Comparison of ENCODE assay signal across 24 cellular contexts in the genomic region with DNA sequence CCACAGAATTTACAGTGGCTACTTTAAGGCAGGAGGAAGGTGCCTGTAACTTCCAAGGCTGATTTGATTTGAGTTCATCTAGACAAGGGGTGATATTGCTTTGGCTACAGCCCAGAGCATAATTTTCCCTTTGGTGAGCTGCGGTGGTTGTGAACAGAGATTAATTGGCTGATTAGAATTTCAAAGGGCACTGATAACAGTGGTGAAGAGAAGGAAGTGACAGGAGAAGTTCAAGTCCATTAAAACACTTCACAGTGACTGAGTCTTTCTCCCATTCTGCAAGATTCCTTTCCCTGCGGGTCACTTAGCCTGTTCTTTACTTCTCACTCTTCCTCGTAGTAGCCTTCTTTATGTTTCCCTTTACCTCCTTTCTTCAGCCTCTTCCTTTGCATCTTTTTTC.
DNase-seq lines count a peak whose midpoint lies in the region; ATAC-seq, FAIRE-seq and TF ChIP-seq lines count a peak whose summit lies in the region.
"Had no signal": no experiment of that assay in that cellular context is flagged by ENCODE, and none has a peak within 500 bp of the region (broad histone marks: within the 10 kb centered on the region; RNA-seq: fewer than 3 reads in every experiment).

No MANE protein-coding gene starts in this region.

- no peak overlapping the region for H3K27ac ChIP-seq in DND-41 (ENCODE audit: low read length)
- no peak overlapping the region for H3K27ac ChIP-seq in keratinocyte (ENCODE audit: control insufficient read depth, insufficient read depth, low read length)
- H3K27ac ChIP-seq: brain microvascular endothelial cell, gastrocnemius medialis, right lobe of liver, SJSA1, VCaP had no signal

- dilution Hi-C loops in keratinocyte (cut with MboI; ENCODE audit: extremely low pct_ligation_motif_present, low sequenced_read_pairs), result no loop called here

- H4K20me1 ChIP-seq in DND-41 (ENCODE audit: insufficient read depth, low read length) (peaks cover 24% of the 10 kb centered on the region), keratinocyte (ENCODE audit: control insufficient read depth, extremely low read depth, insufficient read depth, low read length) (no peaks in the 10 kb centered on the region)

- no peak overlapping the region for H3K4me3 ChIP-seq in DND-41 (ENCODE audit: low read depth in 1 of 2, low read length in 2 of 2)
- H3K4me3 ChIP-seq in keratinocyte (ENCODE audit: control insufficient read depth in 2 of 3, extremely low read depth in 1 of 3, insufficient read depth in 2 of 3, low read depth in 1 of 3, low read length in 3 of 3), result no peak overlapping the region
- H3K4me3 ChIP-seq: esophagus squamous epithelium, gastrocnemius medialis, right lobe of liver, SJSA1 had no signal

- H3K9me3 ChIP-seq in DND-41 (ENCODE audit: insufficient read depth, low read length, severe bottlenecking) (no peaks in the 10 kb centered on the region), keratinocyte (ENCODE audit: control insufficient read depth, low read depth, low read length) (no peaks in the 10 kb centered on the region)
- H3K9me3 ChIP-seq: Caco-2, esophagus squamous epithelium, gastrocnemius medialis, right lobe of liver, SJSA1 had no signal

- ATAC-seq in DND-41 (ENCODE audit: insufficient read depth, low read depth) (peak; percentile 33; the same call in 1 of the 3 replicates), SK-N-SH treated with all-trans-retinoic acid at 6 μM for 48 hours (peak; percentile 45), GM21825 (IDR thresholded peaks at IDR 0.05; ENCODE audit: unreplicated experiment) (no peak)
- ATAC-seq: gastrocnemius medialis; natural killer cell treated with Interleukin-12 subunit alpha and Interleukin-12 subunit beta and Interleukin-15 and Interleukin-18, amount 100 ng/mL, for 72 hours; right lobe of liver; T-helper 17 cell had no signal

- H3K9ac ChIP-seq in DND-41 (ENCODE audit: low read depth, low read length), result no peak overlapping the region
- H3K9ac ChIP-seq in keratinocyte (ENCODE audit: control insufficient read depth, extremely low read depth, insufficient read depth, low read length), result no peak overlapping the region

- H3K9me1 ChIP-seq in keratinocyte (ENCODE audit: control insufficient read depth, extremely low read depth, insufficient read depth, low read length), result no peaks in the 10 kb centered on the region

- H3K79me2 ChIP-seq in DND-41 (ENCODE audit: insufficient read depth, low read length), result no peaks in the 10 kb centered on the region
- H3K79me2 ChIP-seq in keratinocyte (ENCODE audit: control insufficient read depth, insufficient read depth, low read length), result no peaks in the 10 kb centered on the region

- H3K27me3 ChIP-seq in DND-41 (ENCODE audit: insufficient read depth, low read length, poor library complexity) (peaks cover 62% of the 10 kb centered on the region), keratinocyte (ENCODE audit: control insufficient read depth, extremely low read depth, insufficient read depth, low read length) (no peaks in the 10 kb centered on the region)
- H3K27me3 ChIP-seq: brain microvascular endothelial cell, esophagus squamous epithelium, gastrocnemius medialis, right lobe of liver, SJSA1 had no signal

- H2AFZ ChIP-seq in DND-41 (ENCODE audit: low read depth, low read length), result no peak overlapping the region
- H2AFZ ChIP-seq in keratinocyte (ENCODE audit: control insufficient read depth, low read length), result peak overlapping the region; percentile 36

- H3K4me1 ChIP-seq in DND-41 (ENCODE audit: insufficient read depth, low read length) (no peaks in the 10 kb centered on the region), keratinocyte (ENCODE audit: control insufficient read depth, extremely low read depth, insufficient read depth, low read length) (peaks cover 10% of the 10 kb centered on the region)

- FAIRE-seq in keratinocyte (lab: Jason Lieb, UNC), result no peak
- FAIRE-seq: G401.6 had no signal

- no peak overlapping the region for H3K4me2 ChIP-seq in DND-41 (ENCODE audit: insufficient read depth, low read length)
- H3K4me2 ChIP-seq in keratinocyte (ENCODE audit: control insufficient read depth, extremely low read depth, insufficient read depth, low read depth, low read length), result no peak overlapping the region

- TF ChIP-seq CTCF in DND-41 (IDR thresholded peaks at IDR 0.05; ENCODE audit: borderline replicate concordance, extremely low read depth, low read length, poor library complexity, severe bottlenecking) (no peak), keratinocyte (optimal IDR thresholded peaks at IDR 0.05 in 1 of 3, IDR thresholded peaks at IDR 0.05 in 1 of 3, conservative IDR thresholded peaks at IDR 0.05 in 1 of 3; ENCODE audit: extremely low read depth in 1 of 3, insufficient read depth in 2 of 3, low read length in 3 of 3) (no peak)

- DNase-seq in DND-41 (no peak), HT-29 (ENCODE audit: low spot score) (peak; percentile 35), keratinocyte (ENCODE audit: low read depth, low spot score) (no peak), HK-2 (ENCODE audit: unreplicated experiment) (no peak), SHP77 treated with DMSO at 0.1 percent for 48 hours (lab: John Stamatoyannopoulos, UW) (no peak)
- DNase-seq in activated CD4-positive, CD25-positive, alpha-beta regulatory T cell (lab: John Stamatoyannopoulos, UW), result no peak
- DNase-seq: activated CD4-positive, alpha-beta memory T cell treated with anti-CD3 and anti-CD28 coated beads for 36 hours; activated gamma-delta T cell; brain microvascular endothelial cell; Caco-2; effector CD4-positive, alpha-beta T cell; esophagus squamous epithelium; gastrocnemius medialis; KBM-7; NCI-H2029 treated with DMSO at 0.1 percent for 48 hours; NCI-H345; right lobe of liver; T-helper 17 cell had no signal

- H3K36me3 ChIP-seq in DND-41 (ENCODE audit: insufficient read depth, low read length) (no peaks in the 10 kb centered on the region), keratinocyte (ENCODE audit: control insufficient read depth in 2 of 2, extremely low read depth in 1 of 2, insufficient read depth in 2 of 2, low read length in 2 of 2) (no peaks in the 10 kb centered on the region)
- H3K36me3 ChIP-seq: brain microvascular endothelial cell, esophagus squamous epithelium, gastrocnemius medialis, right lobe of liver, SJSA1 had no signal

TF ChIP-seq in SK-N-SH treated with all-trans-retinoic acid at 6 μM for 48 hours, 23 proteins besides CTCF, POLR2A, EP300 and RAD21:
- TF ChIP-seq ESRRG (CRISPR knock-in tag; IDR thresholded peaks at IDR 0.05) (no peak), TCF4 (CRISPR knock-in tag; IDR thresholded peaks at IDR 0.05; ENCODE audit: borderline replicate concordance) (no peak), ISL1 (CRISPR knock-in tag; IDR thresholded peaks at IDR 0.05) (no peak), PATZ1 (CRISPR knock-in tag; IDR thresholded peaks at IDR 0.05; ENCODE audit: borderline replicate concordance) (no peak)
